Comparison of ENCODE assay signal across 7 cellular contexts in genomic region chr17:1590747-1591473, GRCh38. TPM values are rescaled to one million over a fixed set of nuclear protein-coding genes. Genes with fewer than 3 reads are reported as not detected.
DNase-seq lines count a peak whose midpoint lies in the region; ATAC-seq and TF ChIP-seq lines count a peak whose summit lies in the region.
"Had no signal": no experiment of that assay in that cellular context is flagged by ENCODE, and none has a peak within 500 bp of the region (broad histone marks: within the 10 kb centered on the region; RNA-seq: fewer than 3 reads in every experiment).

No MANE protein-coding gene starts in this region.

- H3K36me3 Mint-ChIP-seq in activated CD8-positive, alpha-beta T cell treated with anti-CD3 and anti-CD28 coated beads for 36 hours (ENCODE audit: low read depth): no peaks in the 10 kb centered on the region
- H3K36me3 Mint-ChIP-seq: WTC11 had no signal

- H3K27ac ChIP-seq in RWPE1 (peak overlapping the region; percentile 91), right cardiac atrium (ENCODE audit: low read length) (peak overlapping the region; percentile 34), upper lobe of left lung (peak overlapping the region; percentile 39 to 91 (median 78))

- peaks cover 17% of the 10 kb centered on the region for H3K4me1 Mint-ChIP-seq in activated CD8-positive, alpha-beta T cell treated with anti-CD3 and anti-CD28 coated beads for 36 hours (ENCODE audit: low read depth)

- no peaks in the 10 kb centered on the region for H3K27me3 Mint-ChIP-seq in activated CD8-positive, alpha-beta T cell treated with anti-CD3 and anti-CD28 coated beads for 36 hours
- H3K27me3 Mint-ChIP-seq: stimulated activated naive CD8-positive, alpha-beta T cell treated with anti-CD3 and anti-CD28 coated beads, Interleukin-15, Interleukin-2, amounts not matched to agents 100 ng/mL and 50 ng/mL, for 24 hours had no signal

- H3K27me3 ChIP-seq in right cardiac atrium (ENCODE audit: control insufficient read depth, insufficient read depth) (no peaks in the 10 kb centered on the region), upper lobe of left lung (no peaks in the 10 kb centered on the region)

- no peak for DNase-seq in RWPE1 (ENCODE audit: low spot score)
- no peak for DNase-seq in right cardiac atrium
- peak in 1 of 2 donors; percentile 85 for DNase-seq in upper lobe of left lung
- no peak for DNase-seq in activated gamma-delta T cell treated with Interleukin-2 at 50 U/mL for 16 hours
- no peak for DNase-seq in activated CD8-positive, alpha-beta T cell treated with anti-CD3 and anti-CD28 coated beads for 36 hours

- 86% methylated on average over 38 of the region's 38 CpGs for WGBS in right cardiac atrium
- 89 to 91% methylated on average over 23 to 30 of the region's 38 CpGs for WGBS in upper lobe of left lung, 2 donors

- H3K4me3 Mint-ChIP-seq in activated CD8-positive, alpha-beta T cell treated with anti-CD3 and anti-CD28 coated beads for 36 hours: no peak overlapping the region
- H3K4me3 Mint-ChIP-seq: stimulated activated naive CD8-positive, alpha-beta T cell treated with anti-CD3 and anti-CD28 coated beads, Interleukin-15, Interleukin-2, amounts not matched to agents 100 ng/mL and 50 ng/mL, for 24 hours; WTC11 had no signal

- intact Hi-C loops in right cardiac atrium (cut with DNase I): no loop called here
- intact Hi-C loops in activated CD8-positive, alpha-beta T cell treated with anti-CD3 and anti-CD28 coated beads for 36 hours (cut with micrococcal nuclease): no loop called here

- CTCF ChIA-PET in RWPE1 (lab: Yijun Ruan, JAX): interaction anchor here (1.0 kb wide), 1 partner anchor 39 kb away, joined by 6 read pairs; no protein-coding TSS in a partner anchor
- CTCF ChIA-PET in activated CD8-positive, alpha-beta T cell treated with anti-CD3 and anti-CD28 coated beads for 36 hours (lab: Charles Lee): interaction anchor here (0.7 to 1.4 kb wide), 2 partner anchors 17 to 30 kb away, joined by 3 to 6 read pairs; no protein-coding TSS in a partner anchor

- no peak for TF ChIP-seq POLR2A in upper lobe of left lung (IDR thresholded peaks at IDR 0.05)

- no peaks in the 10 kb centered on the region for H3K9me3 ChIP-seq in right cardiac atrium (ENCODE audit: control insufficient read depth, low read length)
- no peaks in the 10 kb centered on the region for H3K9me3 ChIP-seq in upper lobe of left lung

- no peak for TF ChIP-seq EP300 in upper lobe of left lung (IDR thresholded peaks at IDR 0.05)

- no peak overlapping the region for H3K4me3 ChIP-seq in right cardiac atrium (ENCODE audit: low read length)
- no peak overlapping the region for H3K4me3 ChIP-seq in upper lobe of left lung

- no peaks in the 10 kb centered on the region for H3K9me3 Mint-ChIP-seq in activated CD8-positive, alpha-beta T cell treated with anti-CD3 and anti-CD28 coated beads for 36 hours
- H3K9me3 Mint-ChIP-seq: stimulated activated naive CD8-positive, alpha-beta T cell treated with anti-CD3 and anti-CD28 coated beads, Interleukin-15, Interleukin-2, amounts not matched to agents 100 ng/mL and 50 ng/mL, for 24 hours; WTC11 had no signal

- POLR2A ChIA-PET in RWPE1 (lab: Yijun Ruan, JAX; ENCODE audit: low non-redundant PET): no interaction called here
- POLR2A ChIA-PET in activated CD8-positive, alpha-beta T cell treated with anti-CD3 and anti-CD28 coated beads for 36 hours (lab: Charles Lee): no interaction called here

- no peak overlapping the region for H3K27ac Mint-ChIP-seq in activated CD8-positive, alpha-beta T cell treated with anti-CD3 and anti-CD28 coated beads for 36 hours
- H3K27ac Mint-ChIP-seq: stimulated activated naive CD8-positive, alpha-beta T cell treated with anti-CD3 and anti-CD28 coated beads, Interleukin-15, Interleukin-2, amounts not matched to agents 100 ng/mL and 50 ng/mL, for 24 hours; WTC11 had no signal

- H3K36me3 ChIP-seq in upper lobe of left lung: peaks cover 0 to 42% (median 18%) of the 10 kb centered on the region in 4 donors

- H3K4me1 ChIP-seq in right cardiac atrium (ENCODE audit: control insufficient read depth, insufficient read depth, low read length) (peaks cover 2% of the 10 kb centered on the region), upper lobe of left lung (peaks cover 16 to 26% (median 24%) of the 10 kb centered on the region in 4 donors)

- peak; percentile 16 to 21 for ATAC-seq in right cardiac atrium
- no peak for ATAC-seq in upper lobe of left lung (ENCODE audit: low FRiP score in 2 of 2)
- ATAC-seq in activated CD8-positive, alpha-beta T cell treated with anti-CD3 and anti-CD28 coated beads for 36 hours: no peak
- ATAC-seq: WTC11 had no signal

- TF ChIP-seq CTCF in RWPE1 (conservative IDR thresholded peaks at IDR 0.05; ENCODE audit: low read depth) (no peak), upper lobe of left lung (IDR thresholded peaks at IDR 0.05) (no peak)
- no peak for TF ChIP-seq CTCF in activated CD8-positive, alpha-beta T cell treated with anti-CD3 and anti-CD28 coated beads for 36 hours (IDR thresholded peaks at IDR 0.05)

RNA-seq across cellular contexts. Expression of gene PITPNA, which starts 28.3 kb away (rescaled TPM):
- total RNA-seq in right cardiac atrium: 10 to 100 TPM; 46.5 to 63.5 (median 53.6) TPM
- 19.6 TPM for polyA plus RNA-seq in right cardiac atrium
- total RNA-seq in upper lobe of left lung: 10 to 100 TPM; 35.0 to 90.2 (median 53.4) TPM
- 10 to 100 TPM; 31.7 to 34.4 TPM for total RNA-seq in activated CD8-positive, alpha-beta T cell treated with anti-CD3 and anti-CD28 coated beads for 36 hours

RNA-seq across cellular contexts. Expression of gene SLC43A2, which starts 37.7 kb away (rescaled TPM):
- total RNA-seq in right cardiac atrium (1 to 10 TPM; 4.2 to 6.7 (median 5.6) TPM), upper lobe of left lung (10 to 100 TPM; 16.9 to 79.0 (median 49.2) TPM)
- polyA plus RNA-seq in right cardiac atrium: 3.4 TPM
- 1 to 10 TPM; 5.6 to 5.7 TPM for total RNA-seq in activated CD8-positive, alpha-beta T cell treated with anti-CD3 and anti-CD28 coated beads for 36 hours

RNA-seq across cellular contexts. Expression of gene SCARF1, which starts 54.6 kb away (rescaled TPM):
- 10 to 100 TPM in 3 of 4 donors, 1 to 10 TPM in 1; 9.9 to 15.6 (median 13.9) TPM for total RNA-seq in right cardiac atrium
- polyA plus RNA-seq in right cardiac atrium: 7.7 TPM
- total RNA-seq in upper lobe of left lung: 10 to 100 TPM; 22.0 to 93.2 (median 55.5) TPM
- 1 to 10 TPM; 3.2 to 4.1 TPM for total RNA-seq in activated CD8-positive, alpha-beta T cell treated with anti-CD3 and anti-CD28 coated beads for 36 hours

RNA-seq across cellular contexts. Expression of gene RILP, which starts 58.8 kb away (rescaled TPM):
- total RNA-seq in right cardiac atrium (10 to 100 TPM; 31.0 to 54.4 (median 48.1) TPM), upper lobe of left lung (100 to 1,000 TPM in 2 of 6 donors, 10 to 100 TPM in 4; 43.7 to 192 (median 85.4) TPM)
- polyA plus RNA-seq in right cardiac atrium: 75.1 TPM
- 1 to 10 TPM; 5.3 to 6.1 TPM for total RNA-seq in activated CD8-positive, alpha-beta T cell treated with anti-CD3 and anti-CD28 coated beads for 36 hours

Comparison
In these comparisons a context has a peak if more than half of its experiments do, and no peak if none do; other contexts are left out.
1. H3K27ac ChIP-seq: peak in every context shown above with its lines; median percentile 91 in RWPE1; 78 in upper lobe of left lung; 34 in right cardiac atrium.
2. ATAC-seq: peak in right cardiac atrium (2 of 2); none in upper lobe of left lung (0 of 2) and activated CD8-positive, alpha-beta T cell treated with anti-CD3 and anti-CD28 coated beads for 36 hours (single experiment).